ENCODE assay signal across 1 cellular context in genomic region chr5:177409043-177409801, GRCh38.
A peak's percentile ranks its signal among the peaks of the same experiment; 100 is the strongest.
TF ChIP-seq lines count a peak whose summit lies in the region.

F12 (minus strand) TSS chr5:177409564; CDS start chr5:177409527, 37 bp downstream.

TF ChIP-seq in HepG2, 621 proteins besides CTCF, POLR2A, EP300 and RAD21 (continued from another document and continues in another):
- TF ChIP-seq HMGXB4 (CRISPR knock-in tag; IDR thresholded peaks at IDR 0.05; ENCODE audit: borderline replicate concordance in 1 of 2, low read depth in 1 of 2): no peak; a peak in 1 of 4 replicates
- no peak for TF ChIP-seq IKZF5 (CRISPR knock-in tag; IDR thresholded peaks at IDR 0.05)
- TF ChIP-seq MED13 (CRISPR knock-in tag; IDR thresholded peaks at IDR 0.05): no peak
- no peak for TF ChIP-seq ZNF879 (CRISPR knock-in tag; IDR thresholded peaks at IDR 0.05)
- no peak for TF ChIP-seq CBX5 (CRISPR knock-in tag; IDR thresholded peaks at IDR 0.05; ENCODE audit: borderline replicate concordance)
- TF ChIP-seq STAT5B (CRISPR knock-in tag; IDR thresholded peaks at IDR 0.05): no peak
- no peak for TF ChIP-seq FOXA1 (IDR thresholded peaks at IDR 0.05)
- TF ChIP-seq FOXA1 (CRISPR knock-in tag; IDR thresholded peaks at IDR 0.05): no peak
- TF ChIP-seq KLF9 (CRISPR knock-in tag; IDR thresholded peaks at IDR 0.05; ENCODE audit: low read depth): no peak
- no peak for TF ChIP-seq NAIF1 (CRISPR knock-in tag; IDR thresholded peaks at IDR 0.05; ENCODE audit: borderline replicate concordance)
- TF ChIP-seq NR3C1 (CRISPR knock-in tag; IDR thresholded peaks at IDR 0.05): no peak
- TF ChIP-seq ZNF577 (CRISPR knock-in tag; IDR thresholded peaks at IDR 0.05; ENCODE audit: borderline replicate concordance, low read depth): no peak
- TF ChIP-seq SCMH1 (CRISPR knock-in tag; IDR thresholded peaks at IDR 0.05; ENCODE audit: borderline replicate concordance): no peak
- TF ChIP-seq HNRNPLL (IDR thresholded peaks at IDR 0.05; ENCODE audit: low read depth, low read length, poor library complexity, severe bottlenecking): no peak
- no peak for TF ChIP-seq TCF7 (IDR thresholded peaks at IDR 0.05; ENCODE audit: low read depth)
- TF ChIP-seq MIER2 (CRISPR knock-in tag; IDR thresholded peaks at IDR 0.05): no peak
- no peak for TF ChIP-seq HHEX (CRISPR knock-in tag; IDR thresholded peaks at IDR 0.05)
- TF ChIP-seq ZNF615 (CRISPR knock-in tag; IDR thresholded peaks at IDR 0.05; ENCODE audit: borderline replicate concordance): no peak
- no peak for TF ChIP-seq FOXK1 (CRISPR knock-in tag; IDR thresholded peaks at IDR 0.05; ENCODE audit: borderline replicate concordance, low read depth)
- no peak for TF ChIP-seq MAFG (CRISPR knock-in tag; IDR thresholded peaks at IDR 0.05)
- TF ChIP-seq ZNF33B (CRISPR knock-in tag; IDR thresholded peaks at IDR 0.05): no peak
- peak; percentile 30; the same call in 1 of the 2 replicates for TF ChIP-seq KDM5B (CRISPR knock-in tag; IDR thresholded peaks at IDR 0.05; ENCODE audit: borderline replicate concordance)
- no peak for TF ChIP-seq MATR3 (CRISPR knock-in tag; IDR thresholded peaks at IDR 0.05)
- no peak for TF ChIP-seq CREB1 (IDR thresholded peaks at IDR 0.05)
- no peak for TF ChIP-seq CREB1 (CRISPR knock-in tag; IDR thresholded peaks at IDR 0.05)
- TF ChIP-seq ZNF564 (CRISPR knock-in tag; IDR thresholded peaks at IDR 0.05): no peak
- no peak for TF ChIP-seq ASH2L (IDR thresholded peaks at IDR 0.05; ENCODE audit: insufficient read length, low read depth, low read length)
- TF ChIP-seq ZSCAN9 (CRISPR knock-in tag; IDR thresholded peaks at IDR 0.05; ENCODE audit: borderline replicate concordance): no peak
- TF ChIP-seq TBP (CRISPR knock-in tag; IDR thresholded peaks at IDR 0.05): no peak
- TF ChIP-seq ZNF496 (CRISPR knock-in tag; IDR thresholded peaks at IDR 0.05; ENCODE audit: insufficient replicate concordance): no peak
- no peak for TF ChIP-seq AKAP8 (CRISPR knock-in tag; IDR thresholded peaks at IDR 0.05)
- no peak for TF ChIP-seq CREB3 (CRISPR knock-in tag; IDR thresholded peaks at IDR 0.05)
- no peak for TF ChIP-seq PCBP2 (optimal IDR thresholded peaks at IDR 0.05; ENCODE audit: low read depth, low read length, poor library complexity, severe bottlenecking)
- peak; percentile 70; the same call in 1 of the 2 replicates for TF ChIP-seq DPF2 (CRISPR knock-in tag; IDR thresholded peaks at IDR 0.05; ENCODE audit: borderline replicate concordance, low read depth)
- no peak for TF ChIP-seq SAFB2 (CRISPR knock-in tag; IDR thresholded peaks at IDR 0.05; ENCODE audit: borderline replicate concordance, low read depth)
- TF ChIP-seq ZNF772 (CRISPR knock-in tag; IDR thresholded peaks at IDR 0.05): peak; percentile 52; the same call in 1 of the 2 replicates
- no peak for TF ChIP-seq ZNF740 (CRISPR knock-in tag; IDR thresholded peaks at IDR 0.05)
- no peak for TF ChIP-seq ZNF260 (CRISPR knock-in tag; IDR thresholded peaks at IDR 0.05; ENCODE audit: borderline replicate concordance, low read depth)
- no peak for TF ChIP-seq FOXM1 (CRISPR knock-in tag; IDR thresholded peaks at IDR 0.05)
- TF ChIP-seq LRRFIP1 (CRISPR knock-in tag; conservative IDR thresholded peaks at IDR 0.05): no peak
- TF ChIP-seq MTERF4 (CRISPR knock-in tag; IDR thresholded peaks at IDR 0.05): no peak
- no peak for TF ChIP-seq CSRNP1 (CRISPR knock-in tag; IDR thresholded peaks at IDR 0.05)
- no peak for TF ChIP-seq DBP (CRISPR knock-in tag; IDR thresholded peaks at IDR 0.05; ENCODE audit: not compliant biosample characterization)
- no peak for TF ChIP-seq BORCS8-MEF2B (CRISPR knock-in tag; IDR thresholded peaks at IDR 0.05)
- TF ChIP-seq BCL3 (CRISPR knock-in tag; IDR thresholded peaks at IDR 0.05): no peak
- TF ChIP-seq ZNF784 (CRISPR knock-in tag; IDR thresholded peaks at IDR 0.05; ENCODE audit: borderline replicate concordance): no peak
- no peak for TF ChIP-seq SATB2 (CRISPR knock-in tag; IDR thresholded peaks at IDR 0.05)
- TF ChIP-seq ISX (CRISPR knock-in tag; conservative IDR thresholded peaks at IDR 0.05): no peak
- TF ChIP-seq ZSCAN21 (CRISPR knock-in tag; IDR thresholded peaks at IDR 0.05; ENCODE audit: borderline replicate concordance): no peak; the same call in 1 of the 2 replicates
- TF ChIP-seq PHB2 (IDR thresholded peaks at IDR 0.05; ENCODE audit: partially characterized antibody): no peak
- TF ChIP-seq MLXIP (CRISPR knock-in tag; IDR thresholded peaks at IDR 0.05; ENCODE audit: borderline replicate concordance): no peak
- TF ChIP-seq CHD2 (IDR thresholded peaks at IDR 0.05; ENCODE audit: low read depth, low read length): no peak
- no peak for TF ChIP-seq GATAD1 (CRISPR knock-in tag; IDR thresholded peaks at IDR 0.05)
- no peak for TF ChIP-seq ZNF251 (CRISPR knock-in tag; IDR thresholded peaks at IDR 0.05)
- TF ChIP-seq KLF11 (CRISPR knock-in tag; IDR thresholded peaks at IDR 0.05): no peak
- TF ChIP-seq CBFB (CRISPR knock-in tag; IDR thresholded peaks at IDR 0.05): no peak
- no peak for TF ChIP-seq HNRNPK (IDR thresholded peaks at IDR 0.05; ENCODE audit: low read depth, low read length, poor library complexity, severe bottlenecking)
- TF ChIP-seq RBAK (CRISPR knock-in tag; IDR thresholded peaks at IDR 0.05): no peak
- no peak for TF ChIP-seq ZNF569 (CRISPR knock-in tag; IDR thresholded peaks at IDR 0.05; ENCODE audit: borderline replicate concordance)
